Comparison of ENCODE assay signal across 8 cellular contexts in the genomic region with DNA sequence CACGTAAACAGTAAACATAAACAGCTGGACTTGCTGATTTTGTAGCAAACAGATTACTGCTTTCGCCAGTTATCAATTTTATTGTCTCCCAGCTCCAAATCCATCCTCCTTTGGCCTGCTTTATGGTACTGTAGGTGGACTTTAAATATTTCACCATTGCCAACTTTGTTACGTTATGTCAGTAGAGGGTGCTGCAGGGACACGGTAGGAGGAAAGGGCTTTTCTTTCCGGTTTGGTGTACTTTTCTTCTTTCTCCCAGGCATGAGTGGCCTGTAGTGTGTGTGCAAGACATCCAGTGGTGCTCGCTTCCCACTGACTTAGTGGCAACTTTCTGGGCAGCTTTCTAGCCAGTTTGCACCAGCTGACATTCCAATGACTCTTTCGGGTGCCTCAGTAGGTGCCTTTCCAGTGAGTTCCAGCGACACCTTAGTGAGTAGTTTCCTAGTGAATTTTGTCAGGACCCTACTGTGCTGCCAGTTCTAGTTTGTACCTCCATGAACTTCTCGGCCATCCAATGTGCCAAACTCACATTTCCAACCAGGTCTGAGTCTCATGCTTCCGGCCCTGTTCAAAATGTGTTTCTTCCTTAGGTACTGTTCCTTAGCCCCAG.
DNase-seq lines count a peak whose midpoint lies in the region; ATAC-seq, FAIRE-seq and TF ChIP-seq lines count a peak whose summit lies in the region.

No MANE protein-coding gene starts in this region.

- ATAC-seq in DND-41 (ENCODE audit: insufficient read depth, low read depth): no peak
- peak; percentile 68 for ATAC-seq in GM21367 (IDR thresholded peaks at IDR 0.05; ENCODE audit: unreplicated experiment)
- peak; percentile 51; the same call in 2 of the 3 replicates for ATAC-seq in RWPE2 (ENCODE audit: low read depth)

- no peaks in the 10 kb centered on the region for H3K27me3 Mint-ChIP-seq in activated naive CD8-positive, alpha-beta T cell treated with anti-CD3 and anti-CD28 coated beads for 36 hours

- H3K27me3 ChIP-seq in DND-41 (ENCODE audit: insufficient read depth, low read length, poor library complexity) (no peaks in the 10 kb centered on the region), RWPE2 (ENCODE audit: insufficient read depth, poor library complexity, severe bottlenecking) (no peaks in the 10 kb centered on the region)

- H3K27ac ChIP-seq in DND-41 (ENCODE audit: low read length): no peak overlapping the region
- no peak overlapping the region for H3K27ac ChIP-seq in RWPE2 (ENCODE audit: poor library complexity, severe bottlenecking)

- no peak overlapping the region for H3K4me2 ChIP-seq in DND-41 (ENCODE audit: insufficient read depth, low read length)

- no peak overlapping the region for H2AFZ ChIP-seq in DND-41 (ENCODE audit: low read depth, low read length)

- no peak overlapping the region for H3K4me3 Mint-ChIP-seq in activated naive CD8-positive, alpha-beta T cell treated with anti-CD3 and anti-CD28 coated beads for 36 hours

- peaks cover 22% of the 10 kb centered on the region for H3K9me3 Mint-ChIP-seq in activated naive CD8-positive, alpha-beta T cell treated with anti-CD3 and anti-CD28 coated beads for 36 hours

- no peak overlapping the region for H3K4me3 ChIP-seq in DND-41 (ENCODE audit: low read depth in 1 of 2, low read length in 2 of 2)
- no peak overlapping the region for H3K4me3 ChIP-seq in RWPE2 (ENCODE audit: severe bottlenecking)

- no peak for FAIRE-seq in frontal cortex (lab: Jason Lieb, UNC)

- H3K4me1 ChIP-seq in DND-41 (ENCODE audit: insufficient read depth, low read length): no peaks in the 10 kb centered on the region
- H3K4me1 ChIP-seq in RWPE2 (ENCODE audit: insufficient read depth, poor library complexity, severe bottlenecking): no peaks in the 10 kb centered on the region

- no peaks in the 10 kb centered on the region for H3K36me3 Mint-ChIP-seq in activated naive CD8-positive, alpha-beta T cell treated with anti-CD3 and anti-CD28 coated beads for 36 hours

- no peaks in the 10 kb centered on the region for H3K79me2 ChIP-seq in DND-41 (ENCODE audit: insufficient read depth, low read length)

- H4K20me1 ChIP-seq in DND-41 (ENCODE audit: insufficient read depth, low read length): no peaks in the 10 kb centered on the region

- H3K9me3 ChIP-seq in DND-41 (ENCODE audit: insufficient read depth, low read length, severe bottlenecking) (peaks cover 3% of the 10 kb centered on the region), RWPE2 (ENCODE audit: severe bottlenecking) (no peaks in the 10 kb centered on the region)

- no peak overlapping the region for H3K27ac Mint-ChIP-seq in activated naive CD8-positive, alpha-beta T cell treated with anti-CD3 and anti-CD28 coated beads for 36 hours

- DNase-seq in DND-41 (peak; percentile 11), Kasumi-1 (lab: John Stamatoyannopoulos, UW) (peak; percentile 60 to 69), RWPE2 (ENCODE audit: low spot score) (no peak), iPS DF 19.7 (ENCODE audit: low read depth, low spot score) (peak; percentile 17), frontal cortex (ENCODE audit: low spot score in 2 of 2) (no peak), OCI-M2 (lab: John Stamatoyannopoulos, UW; ENCODE audit: unreplicated experiment) (no peak)
- no peak for DNase-seq in activated naive CD8-positive, alpha-beta T cell treated with anti-CD3 and anti-CD28 coated beads for 36 hours

- H3K4me1 Mint-ChIP-seq in activated naive CD8-positive, alpha-beta T cell treated with anti-CD3 and anti-CD28 coated beads for 36 hours: no peaks in the 10 kb centered on the region

- H3K9ac ChIP-seq in DND-41 (ENCODE audit: low read depth, low read length): no peak overlapping the region

- TF ChIP-seq CTCF in DND-41 (IDR thresholded peaks at IDR 0.05; ENCODE audit: borderline replicate concordance, extremely low read depth, low read length, poor library complexity, severe bottlenecking) (peak; percentile 62), RWPE2 (IDR thresholded peaks at IDR 0.05; ENCODE audit: poor library complexity, severe bottlenecking) (peak; percentile 69)

- H3K36me3 ChIP-seq in DND-41 (ENCODE audit: insufficient read depth, low read length) (no peaks in the 10 kb centered on the region), RWPE2 (ENCODE audit: low read depth) (no peaks in the 10 kb centered on the region)

Comparison
In these comparisons a context has a peak if more than half of its experiments do, and no peak if none do; other contexts are left out.
1. DNase-seq: peak in DND-41 (single experiment), Kasumi-1 (2 of 2) and iPS DF 19.7 (single experiment); none in RWPE2 (single experiment), frontal cortex (0 of 2), OCI-M2 (single experiment) and activated naive CD8-positive, alpha-beta T cell treated with anti-CD3 and anti-CD28 coated beads for 36 hours (single experiment).